Comparison of ENCODE assay signal across 24 cellular contexts in the genomic region with DNA sequence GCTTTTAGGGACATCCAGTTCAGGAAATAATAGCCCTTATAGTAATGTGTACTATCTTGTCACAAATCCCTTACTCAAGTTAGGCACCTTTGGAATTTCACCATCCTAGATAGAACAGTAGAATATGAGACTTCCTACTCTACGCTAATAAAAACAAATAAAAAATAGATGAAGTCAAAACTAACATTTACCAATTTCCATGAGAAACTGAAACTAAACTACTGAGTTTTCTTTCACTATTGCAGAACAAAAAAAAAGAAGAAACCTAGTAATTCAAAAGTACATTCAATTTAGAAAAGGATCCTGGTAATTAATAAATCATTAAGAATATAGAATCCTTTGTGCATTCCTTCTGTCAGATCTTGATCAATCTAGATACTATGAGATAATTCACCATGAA. TPM values are rescaled to one million over a fixed set of nuclear protein-coding genes. Genes with fewer than 3 reads are reported as not detected.
A peak's percentile ranks its signal among the peaks of the same experiment; 100 is the strongest.
DNase-seq lines count a peak whose midpoint lies in the region; ATAC-seq and TF ChIP-seq lines count a peak whose summit lies in the region.
"Had no signal": no experiment of that assay in that cellular context is flagged by ENCODE, and none has a peak within 500 bp of the region (broad histone marks: within the 10 kb centered on the region; RNA-seq: fewer than 3 reads in every experiment).

No MANE protein-coding gene starts in this region.

- no peak overlapping the region for H3K4me3 ChIP-seq in KMS-11 (IDR thresholded peaks at IDR 0.05; ENCODE audit: insufficient read depth, low read depth, low read length)
- H3K4me3 ChIP-seq: heart left ventricle, lower lobe of right lung, psoas muscle, skin epidermis, suprapubic skin, vagina had no signal

- no peak overlapping the region for H2AFZ ChIP-seq in KMS-11 (ENCODE audit: low read depth)

- no peaks in the 10 kb centered on the region; the same call in 1 of the 2 replicates for H3K36me3 ChIP-seq in KMS-11 (ENCODE audit: insufficient read depth)
- H3K36me3 ChIP-seq: suprapubic skin had no signal

- no peaks in the 10 kb centered on the region for H4K20me1 ChIP-seq in KMS-11 (ENCODE audit: insufficient read depth)

- H3K27ac Mint-ChIP-seq in activated naive CD4-positive, alpha-beta T cell treated with anti-CD3 and anti-CD28 coated beads, Interleukin-2, amount 50 U/mL, for 24 hours, result peak overlapping the region; percentile 74
- peak overlapping the region in 1 of 2 donors; percentile 26 for H3K27ac Mint-ChIP-seq in activated naive CD4-positive, alpha-beta T cell treated with anti-CD3 and anti-CD28 coated beads, Interleukin-2, amount 50 U/mL, for 72 hours
- peak overlapping the region; percentile 9 for H3K27ac Mint-ChIP-seq in activated naive CD8-positive, alpha-beta T cell treated with anti-CD3 and anti-CD28 coated beads, Interleukin-2, amount 50 U/mL, for 24 hours
- H3K27ac Mint-ChIP-seq in progenitor cell of endocrine pancreas, result peak overlapping the region; percentile 47
- H3K27ac Mint-ChIP-seq: naive B cell had no signal

- no peak for DNase-seq in activated naive CD4-positive, alpha-beta T cell treated with anti-CD3 and anti-CD28 coated beads, Interleukin-2, amount 50 U/mL, for 72 hours (ENCODE audit: low spot score in 2 of 2)
- no peak for DNase-seq in activated naive CD8-positive, alpha-beta T cell treated with anti-CD3 and anti-CD28 coated beads, Interleukin-2, amount 50 U/mL, for 24 hours
- no peak for DNase-seq in progenitor cell of endocrine pancreas (ENCODE audit: low spot score, unreplicated experiment)
- no peak for DNase-seq in kidney glomerular epithelial cell (lab: John Stamatoyannopoulos, UW)
- no peak for DNase-seq in activated effector memory CD4-positive, alpha-beta T cell treated with anti-CD3 and anti-CD28 coated beads, Interleukin-2, amount 50 U/mL, for 16 hours
- DNase-seq in MV-4-11 (lab: John Stamatoyannopoulos, UW), result no peak
- DNase-seq: activated CD4-positive, CD25-positive, alpha-beta regulatory T cell treated with anti-CD3 and anti-CD28 coated beads, Interleukin-2, amount 50 U/mL, for 72 hours; anterior cingulate cortex; cerebellar nuclear complex; effector memory CD4-positive, alpha-beta T cell; HCEC 1CT; heart left ventricle; KG1; lower lobe of right lung; naive B cell; NCI-H1105; NCI-H69; psoas muscle; stimulated activated CD4-positive, alpha-beta T cell treated with anti-CD3 and anti-CD28 coated beads, Interleukin-4, amount 100 ng/mL, for 4 hours had no signal

- no peak for TF ChIP-seq CTCF in KMS-11 (conservative IDR thresholded peaks at IDR 0.05; ENCODE audit: low read depth, low read length)
- TF ChIP-seq CTCF in progenitor cell of endocrine pancreas (IDR thresholded peaks at IDR 0.05; ENCODE audit: unreplicated experiment), result no peak

- H3K79me2 ChIP-seq in KMS-11 (ENCODE audit: insufficient read depth, low read depth), result no peaks in the 10 kb centered on the region

- H3K4me2 ChIP-seq in KMS-11, result 0 out of 2 replicates have a peak overlapping the region, but pooled peaks have one; percentile 14

- peak overlapping the region; percentile 23 for H3K4me3 Mint-ChIP-seq in activated naive CD4-positive, alpha-beta T cell treated with anti-CD3 and anti-CD28 coated beads, Interleukin-2, amount 50 U/mL, for 24 hours
- H3K4me3 Mint-ChIP-seq in activated naive CD8-positive, alpha-beta T cell treated with anti-CD3 and anti-CD28 coated beads, Interleukin-2, amount 50 U/mL, for 24 hours, result no peak overlapping the region
- H3K4me3 Mint-ChIP-seq in progenitor cell of endocrine pancreas (ENCODE audit: low read depth), result no peak overlapping the region
- H3K4me3 Mint-ChIP-seq: naive B cell had no signal

- peaks cover 14% of the 10 kb centered on the region for H3K36me3 Mint-ChIP-seq in activated naive CD4-positive, alpha-beta T cell treated with anti-CD3 and anti-CD28 coated beads, Interleukin-2, amount 50 U/mL, for 24 hours
- H3K36me3 Mint-ChIP-seq in activated naive CD4-positive, alpha-beta T cell treated with anti-CD3 and anti-CD28 coated beads, Interleukin-2, amount 50 U/mL, for 72 hours, result peaks cover 6 to 33% of the 10 kb centered on the region in 2 donors
- H3K36me3 Mint-ChIP-seq in activated naive CD8-positive, alpha-beta T cell treated with anti-CD3 and anti-CD28 coated beads, Interleukin-2, amount 50 U/mL, for 24 hours (ENCODE audit: low read depth), result peaks cover 55% of the 10 kb centered on the region
- peaks cover 10% of the 10 kb centered on the region for H3K36me3 Mint-ChIP-seq in progenitor cell of endocrine pancreas (ENCODE audit: insufficient read depth)

- H3K9me3 Mint-ChIP-seq in activated naive CD4-positive, alpha-beta T cell treated with anti-CD3 and anti-CD28 coated beads, Interleukin-2, amount 50 U/mL, for 24 hours, result no peaks in the 10 kb centered on the region
- H3K9me3 Mint-ChIP-seq in activated naive CD4-positive, alpha-beta T cell treated with anti-CD3 and anti-CD28 coated beads, Interleukin-2, amount 50 U/mL, for 72 hours, result no peaks in the 10 kb centered on the region
- no peaks in the 10 kb centered on the region for H3K9me3 Mint-ChIP-seq in activated naive CD8-positive, alpha-beta T cell treated with anti-CD3 and anti-CD28 coated beads, Interleukin-2, amount 50 U/mL, for 24 hours
- no peaks in the 10 kb centered on the region for H3K9me3 Mint-ChIP-seq in progenitor cell of endocrine pancreas (ENCODE audit: low read depth)
- H3K9me3 Mint-ChIP-seq: naive B cell had no signal

- no peaks in the 10 kb centered on the region for H3K27me3 ChIP-seq in KMS-11 (ENCODE audit: insufficient read depth, low read depth)
- H3K27me3 ChIP-seq: heart left ventricle, suprapubic skin, vagina had no signal

- no peak overlapping the region for H3K9ac ChIP-seq in KMS-11

- no peaks in the 10 kb centered on the region for H3K27me3 Mint-ChIP-seq in activated naive CD4-positive, alpha-beta T cell treated with anti-CD3 and anti-CD28 coated beads, Interleukin-2, amount 50 U/mL, for 24 hours
- no peaks in the 10 kb centered on the region for H3K27me3 Mint-ChIP-seq in activated naive CD8-positive, alpha-beta T cell treated with anti-CD3 and anti-CD28 coated beads, Interleukin-2, amount 50 U/mL, for 24 hours
- H3K27me3 Mint-ChIP-seq in progenitor cell of endocrine pancreas, result no peaks in the 10 kb centered on the region
- H3K27me3 Mint-ChIP-seq: naive B cell had no signal

- H3K4me1 Mint-ChIP-seq in activated naive CD4-positive, alpha-beta T cell treated with anti-CD3 and anti-CD28 coated beads, Interleukin-2, amount 50 U/mL, for 24 hours, result peaks cover 25% of the 10 kb centered on the region
- H3K4me1 Mint-ChIP-seq in activated naive CD8-positive, alpha-beta T cell treated with anti-CD3 and anti-CD28 coated beads, Interleukin-2, amount 50 U/mL, for 24 hours, result peaks cover 13% of the 10 kb centered on the region
- peaks cover 10% of the 10 kb centered on the region for H3K4me1 Mint-ChIP-seq in progenitor cell of endocrine pancreas (ENCODE audit: low read depth)

- peaks cover 10% of the 10 kb centered on the region for H3K4me1 ChIP-seq in KMS-11 (ENCODE audit: low read depth, poor library complexity, severe bottlenecking)
- H3K4me1 ChIP-seq: psoas muscle, suprapubic skin, vagina had no signal

- ATAC-seq in activated naive CD4-positive, alpha-beta T cell treated with anti-CD3 and anti-CD28 coated beads, Interleukin-2, amount 50 U/mL, for 72 hours, result no peak
- ATAC-seq in activated naive CD8-positive, alpha-beta T cell treated with anti-CD3 and anti-CD28 coated beads, Interleukin-2, amount 50 U/mL, for 24 hours, result no peak
- ATAC-seq: heart left ventricle, lower lobe of right lung, psoas muscle had no signal

- H3K27ac ChIP-seq in KMS-11, result no peak overlapping the region
- H3K27ac ChIP-seq: heart left ventricle, lower lobe of right lung, psoas muscle, skin epidermis, suprapubic skin, vagina had no signal

RNA-seq across cellular contexts. Expression of a gene that starts 14.0 kb away (rescaled TPM):
- total RNA-seq in activated naive CD4-positive, alpha-beta T cell treated with anti-CD3 and anti-CD28 coated beads, Interleukin-2, amount 50 U/mL, for 72 hours, result 100 to 1,000 TPM in 1 of 2 donors, 10 to 100 TPM in 1; 43.0 to 108 TPM
- total RNA-seq in progenitor cell of endocrine pancreas, result 35.6 and 41.2 TPM in 2 replicates
